In the genomic region with DNA sequence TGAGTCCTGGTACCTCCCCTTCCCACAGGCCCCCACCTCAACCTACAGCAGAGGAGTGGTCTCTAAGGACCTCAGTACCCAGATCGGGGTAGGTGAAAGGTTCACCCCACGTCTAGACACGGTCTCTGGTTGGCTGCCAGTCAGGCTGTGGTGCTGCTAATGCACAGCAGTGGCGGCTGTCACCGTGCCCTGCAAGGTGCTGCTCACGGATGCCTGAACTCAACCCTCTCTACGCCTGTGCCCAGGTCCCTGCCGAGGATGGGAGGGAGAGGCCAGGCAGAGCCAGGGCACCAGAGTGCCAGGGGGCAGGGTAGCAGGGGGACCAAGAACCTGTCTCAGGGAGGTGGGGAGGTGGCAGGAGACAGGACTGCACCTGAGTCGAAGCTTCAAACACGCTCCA, we compare ENCODE assay signal across 14 cellular contexts. TPM values are rescaled to one million over a fixed set of nuclear protein-coding genes. Genes with fewer than 3 reads are reported as not detected.
A peak's percentile ranks its signal among the peaks of the same experiment; 100 is the strongest.
DNase-seq lines count a peak whose midpoint lies in the region; ATAC-seq and TF ChIP-seq lines count a peak whose summit lies in the region.
"Had no signal": no experiment of that assay in that cellular context is flagged by ENCODE, and none has a peak within 500 bp of the region (broad histone marks: within the 10 kb centered on the region; RNA-seq: fewer than 3 reads in every experiment).

No MANE protein-coding gene starts in this region.

- no peak overlapping the region for H3K9ac ChIP-seq in smooth muscle cell (ENCODE audit: low read depth)

- no peak for TF ChIP-seq POLR2A in body of pancreas (IDR thresholded peaks at IDR 0.05)

- no peaks in the 10 kb centered on the region for H3K79me2 ChIP-seq in smooth muscle cell (ENCODE audit: low read depth)
- H3K79me2 ChIP-seq in PC-9 (ENCODE audit: low read depth): 0 out of 2 replicates have a peak, but pooled peaks cover under 1% of the 10 kb centered on the region

- H2AFZ ChIP-seq in smooth muscle cell (ENCODE audit: low read depth) (no peak overlapping the region), PC-9 (no peak overlapping the region)

- WGBS in body of pancreas, 2 donors: 60 to 86% methylated on average over 1 to 10 of the region's 10 CpGs
- WGBS in smooth muscle cell (ENCODE audit: low lambda C conversion rate): 97% methylated on average over 10 of the region's 10 CpGs

- H3K4me3 ChIP-seq in body of pancreas (no peak overlapping the region), lower lobe of right lung (no peak overlapping the region), smooth muscle cell (no peak overlapping the region), PC-9 (no peak overlapping the region)
- H3K4me3 ChIP-seq: ovary had no signal

- H3K4me2 ChIP-seq in smooth muscle cell (no peak overlapping the region), PC-9 (no peak overlapping the region)

- TF ChIP-seq CTCF in C4-2B (conservative IDR thresholded peaks at IDR 0.05) (no peak), body of pancreas (IDR thresholded peaks at IDR 0.05) (no peak), lower lobe of right lung (IDR thresholded peaks at IDR 0.05) (no peak), smooth muscle cell (IDR thresholded peaks at IDR 0.05; ENCODE audit: borderline replicate concordance, insufficient read depth, poor library complexity, severe bottlenecking) (no peak), PC-9 (conservative IDR thresholded peaks at IDR 0.05) (no peak)

- ATAC-seq in body of pancreas (no peak), lower lobe of right lung (no peak), HG02610 (IDR thresholded peaks at IDR 0.05; ENCODE audit: unreplicated experiment) (no peak)
- ATAC-seq: Panc1 had no signal

- H3K27ac ChIP-seq in C4-2B: peak overlapping the region; percentile 31
- peak overlapping the region; percentile 55 to 81 (median 70) for H3K27ac ChIP-seq in body of pancreas
- peak overlapping the region; percentile 41 for H3K27ac ChIP-seq in lower lobe of right lung
- peak overlapping the region; percentile 42 for H3K27ac ChIP-seq in smooth muscle cell (ENCODE audit: low read depth)
- no peak overlapping the region for H3K27ac ChIP-seq in PC-9
- H3K27ac ChIP-seq: VCaP had no signal

- H3K9me3 ChIP-seq in body of pancreas (no peaks in the 10 kb centered on the region), lower lobe of right lung (no peaks in the 10 kb centered on the region), smooth muscle cell (replicated peaks; ENCODE audit: low read depth) (no peaks in the 10 kb centered on the region), PC-9 (ENCODE audit: insufficient read depth, low read depth) (no peaks in the 10 kb centered on the region)
- H3K9me3 ChIP-seq: ovary had no signal

- intact Hi-C loops in body of pancreas (cut with DNase I) (no loop called here), lower lobe of right lung (cut with DNase I) (no loop called here), PC-9 (cut with micrococcal nuclease; ENCODE audit: unreplicated experiment) (no loop called here)

- no peaks in the 10 kb centered on the region for H3K36me3 ChIP-seq in body of pancreas (replicated peaks in 1 of 2; ENCODE audit: insufficient read depth in 1 of 2, low read depth in 2 of 2)
- no peaks in the 10 kb centered on the region for H3K36me3 ChIP-seq in lower lobe of right lung
- H3K36me3 ChIP-seq in smooth muscle cell (ENCODE audit: low read depth): no peaks in the 10 kb centered on the region
- no peaks in the 10 kb centered on the region for H3K36me3 ChIP-seq in PC-9 (ENCODE audit: low read depth)
- H3K36me3 ChIP-seq: ovary had no signal

- POLR2A ChIA-PET in PC-9 (lab: Charles Lee; ENCODE audit: unreplicated experiment): no interaction called here

- no TSS peak for BruUV-seq in PC-9 (replicated peaks; lab: Mats Ljungman, UMichigan)

- CTCF ChIA-PET in PC-9 (lab: Charles Lee): no interaction called here

- DNase-seq in body of pancreas (no peak), lower lobe of right lung (no peak), smooth muscle cell (lab: John Stamatoyannopoulos, UW; ENCODE audit: unreplicated experiment) (no peak), KG1 (lab: John Stamatoyannopoulos, UW) (no peak), PC-9 (no peak)
- no peak for DNase-seq in activated CD4-positive, alpha-beta T cell treated with anti-CD3 and anti-CD28 coated beads, Interleukin-2, amount 50 U/mL, for 4 hours
- DNase-seq: NCI-H2107, NCI-H69, SW 1271 had no signal

- H3K4me1 ChIP-seq in body of pancreas: peaks cover 38% of the 10 kb centered on the region
- peaks cover 29% of the 10 kb centered on the region for H3K4me1 ChIP-seq in lower lobe of right lung
- H3K4me1 ChIP-seq in smooth muscle cell (ENCODE audit: low read depth): peaks cover 13% of the 10 kb centered on the region
- peaks cover 26% of the 10 kb centered on the region for H3K4me1 ChIP-seq in PC-9 (replicated peaks; ENCODE audit: insufficient read depth)

- H3K27me3 ChIP-seq in body of pancreas: no peaks in the 10 kb centered on the region
- no peaks in the 10 kb centered on the region for H3K27me3 ChIP-seq in lower lobe of right lung (ENCODE audit: low read depth)
- no peaks in the 10 kb centered on the region for H3K27me3 ChIP-seq in smooth muscle cell (ENCODE audit: low read depth)
- no peaks in the 10 kb centered on the region for H3K27me3 ChIP-seq in PC-9 (ENCODE audit: insufficient read depth, low read depth)
- H3K27me3 ChIP-seq: ovary had no signal

- H3F3A ChIP-seq in smooth muscle cell (ENCODE audit: low read depth) (peaks cover 4% of the 10 kb centered on the region), PC-9 (ENCODE audit: insufficient read depth, low read depth) (peaks cover 23% of the 10 kb centered on the region)

- no peaks in the 10 kb centered on the region for H3K9me2 ChIP-seq in PC-9 (ENCODE audit: insufficient read depth)

- H4K20me1 ChIP-seq in smooth muscle cell (ENCODE audit: low read depth): no peaks in the 10 kb centered on the region
- H4K20me1 ChIP-seq in PC-9 (ENCODE audit: insufficient read depth): no peaks in the 10 kb centered on the region

RNA-seq across cellular contexts. Expression of a gene that starts 14.3 kb away (rescaled TPM):
- total RNA-seq in body of pancreas: 1 to 10 TPM; 3.0 to 4.4 TPM
- 8.7 TPM for total RNA-seq in lower lobe of right lung
- 23.0 and 28.3 TPM in 2 replicates for total RNA-seq in smooth muscle cell
- polyA plus RNA-seq in smooth muscle cell: 31.7 and 38.6 TPM in 2 replicates
- total RNA-seq in PC-9 (2021): 35.5 and 37.3 TPM in 2 replicates

RNA-seq across cellular contexts. Expression of a gene that starts 52.5 kb away (rescaled TPM):
- total RNA-seq in body of pancreas: 10 to 100 TPM; 32.7 to 52.1 TPM
- total RNA-seq in lower lobe of right lung: 100 TPM
- total RNA-seq in smooth muscle cell: 78.2 and 119 TPM in 2 replicates
- polyA plus RNA-seq in smooth muscle cell: 88.7 and 94.9 TPM in 2 replicates
- total RNA-seq in PC-9 (2021): 182 and 197 TPM in 2 replicates

RNA-seq across cellular contexts. Expression of a gene that starts 53.2 kb away (rescaled TPM):
- total RNA-seq in body of pancreas: 100 to 1,000 TPM in 1 of 2 donors, 10 to 100 TPM in 1; 84.8 to 112 TPM
- 23.2 TPM for total RNA-seq in lower lobe of right lung
- total RNA-seq in smooth muscle cell: 20.0 and 24.3 TPM in 2 replicates
- 38.4 and 52.3 TPM in 2 replicates for polyA plus RNA-seq in smooth muscle cell
- total RNA-seq in PC-9 (2021): 40.3 and 60.0 TPM in 2 replicates
